ENCODE assay signal across 1 cellular context in genomic region chr10:28479927-28480326, GRCh38.
TF ChIP-seq lines count a peak whose summit lies in the region.

No MANE protein-coding gene starts in this region.

TF ChIP-seq in HEK293, 187 proteins besides CTCF, POLR2A, EP300 and RAD21 (continued from another document and continues in another):
- TF ChIP-seq ZNF561 (tag by site-specific recombination; IDR thresholded peaks at IDR 0.05; ENCODE audit: borderline replicate concordance) (no peak), ZNF24 (tag by site-specific recombination; IDR thresholded peaks at IDR 0.05) (no peak), ZNF311 (tag by site-specific recombination; IDR thresholded peaks at IDR 0.05; ENCODE audit: borderline replicate concordance) (no peak), ZNF747 (tag by site-specific recombination; IDR thresholded peaks at IDR 0.05) (no peak), ZBTB20 (tag by site-specific recombination; IDR thresholded peaks at IDR 0.05) (no peak), ZNF266 (tag by site-specific recombination; IDR thresholded peaks at IDR 0.05; ENCODE audit: low read depth) (0 out of 2 replicates have a peak, but pooled peaks have one; percentile 32), GFI1B (tag by site-specific recombination; IDR thresholded peaks at IDR 0.05) (no peak), ZBTB8A (tag by site-specific recombination; IDR thresholded peaks at IDR 0.05) (peak; percentile 38; the same call in 1 of the 2 replicates), ZBTB7A (tag by site-specific recombination; IDR thresholded peaks at IDR 0.05; ENCODE audit: low read depth) (no peak), ZNF792 (tag by site-specific recombination; IDR thresholded peaks at IDR 0.05) (no peak), SP2 (tag by site-specific recombination; IDR thresholded peaks at IDR 0.05) (no peak), ZNF548 (tag by site-specific recombination; IDR thresholded peaks at IDR 0.05) (no peak), ZFP3 (tag by site-specific recombination; IDR thresholded peaks at IDR 0.05; ENCODE audit: low read depth) (no peak), ZSCAN18 (tag by site-specific recombination; IDR thresholded peaks at IDR 0.05) (no peak), ZNF394 (tag by site-specific recombination; IDR thresholded peaks at IDR 0.05; ENCODE audit: borderline replicate concordance) (peak; percentile 67; the same call in 1 of the 2 replicates), HIC1 (tag by site-specific recombination; IDR thresholded peaks at IDR 0.05) (no peak), KLF9 (tag by site-specific recombination; IDR thresholded peaks at IDR 0.05; ENCODE audit: low read depth) (no peak), ZNF529 (tag by site-specific recombination; IDR thresholded peaks at IDR 0.05; ENCODE audit: insufficient replicate concordance) (no peak), ZNF530 (tag by site-specific recombination; IDR thresholded peaks at IDR 0.05; ENCODE audit: low read depth) (no peak), ZNF280D (tag by site-specific recombination; IDR thresholded peaks at IDR 0.05) (no peak), ZNF112 (tag by site-specific recombination; IDR thresholded peaks at IDR 0.05) (no peak), ZNF175 (tag by site-specific recombination; IDR thresholded peaks at IDR 0.05) (no peak), ZNF404 (tag by site-specific recombination; IDR thresholded peaks at IDR 0.05) (0 out of 2 replicates have a peak, but pooled peaks have one; percentile 39), ZNF140 (tag by site-specific recombination; IDR thresholded peaks at IDR 0.05) (peak; percentile 51; the same call in 1 of the 2 replicates), ZNF777 (tag by site-specific recombination; IDR thresholded peaks at IDR 0.05; ENCODE audit: borderline replicate concordance) (no peak), ZNF677 (tag by site-specific recombination; IDR thresholded peaks at IDR 0.05) (no peak), ZNF621 (tag by site-specific recombination; IDR thresholded peaks at IDR 0.05) (no peak), ZNF600 (tag by site-specific recombination; IDR thresholded peaks at IDR 0.05) (no peak)
- TF ChIP-seq, protein P1, sequence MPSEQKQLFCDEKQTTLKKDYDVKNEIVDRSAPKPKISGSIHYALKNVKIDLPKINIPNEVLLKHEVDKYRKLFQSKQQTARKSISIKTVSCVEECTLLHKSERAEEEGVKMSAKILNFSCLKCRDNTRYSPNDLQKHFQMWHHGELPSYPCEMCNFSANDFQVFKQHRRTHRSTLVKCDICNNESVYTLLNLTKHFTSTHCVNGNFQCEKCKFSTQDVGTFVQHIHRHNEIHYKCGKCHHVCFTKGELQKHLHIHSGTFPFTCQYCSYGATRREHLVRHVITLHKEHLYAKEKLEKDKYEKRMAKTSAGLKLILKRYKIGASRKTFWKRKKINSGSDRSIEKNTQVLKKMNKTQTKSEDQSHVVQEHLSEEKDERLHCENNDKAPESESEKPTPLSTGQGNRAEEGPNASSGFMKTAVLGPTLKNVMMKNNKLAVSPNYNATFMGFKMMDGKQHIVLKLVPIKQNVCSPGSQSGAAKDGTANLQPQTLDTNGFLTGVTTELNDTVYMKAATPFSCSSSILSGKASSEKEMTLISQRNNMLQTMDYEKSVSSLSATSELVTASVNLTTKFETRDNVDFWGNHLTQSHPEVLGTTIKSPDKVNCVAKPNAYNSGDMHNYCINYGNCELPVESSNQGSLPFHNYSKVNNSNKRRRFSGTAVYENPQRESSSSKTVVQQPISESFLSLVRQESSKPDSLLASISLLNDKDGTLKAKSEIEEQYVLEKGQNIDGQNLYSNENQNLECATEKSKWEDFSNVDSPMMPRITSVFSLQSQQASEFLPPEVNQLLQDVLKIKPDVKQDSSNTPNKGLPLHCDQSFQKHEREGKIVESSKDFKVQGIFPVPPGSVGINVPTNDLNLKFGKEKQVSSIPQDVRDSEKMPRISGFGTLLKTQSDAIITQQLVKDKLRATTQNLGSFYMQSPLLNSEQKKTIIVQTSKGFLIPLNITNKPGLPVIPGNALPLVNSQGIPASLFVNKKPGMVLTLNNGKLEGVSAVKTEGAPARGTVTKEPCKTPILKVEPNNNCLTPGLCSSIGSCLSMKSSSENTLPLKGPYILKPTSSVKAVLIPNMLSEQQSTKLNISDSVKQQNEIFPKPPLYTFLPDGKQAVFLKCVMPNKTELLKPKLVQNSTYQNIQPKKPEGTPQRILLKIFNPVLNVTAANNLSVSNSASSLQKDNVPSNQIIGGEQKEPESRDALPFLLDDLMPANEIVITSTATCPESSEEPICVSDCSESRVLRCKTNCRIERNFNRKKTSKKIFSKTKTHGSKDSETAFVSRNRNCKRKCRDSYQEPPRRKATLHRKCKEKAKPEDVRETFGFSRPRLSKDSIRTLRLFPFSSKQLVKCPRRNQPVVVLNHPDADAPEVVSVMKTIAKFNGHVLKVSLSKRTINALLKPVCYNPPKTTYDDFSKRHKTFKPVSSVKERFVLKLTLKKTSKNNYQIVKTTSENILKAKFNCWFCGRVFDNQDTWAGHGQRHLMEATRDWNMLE (tag by site-specific recombination; conservative IDR thresholded peaks at IDR 0.05; ENCODE audit: low read depth), result peak; percentile 65; the same call in 1 of the 2 replicates
- TF ChIP-seq, protein P2, sequence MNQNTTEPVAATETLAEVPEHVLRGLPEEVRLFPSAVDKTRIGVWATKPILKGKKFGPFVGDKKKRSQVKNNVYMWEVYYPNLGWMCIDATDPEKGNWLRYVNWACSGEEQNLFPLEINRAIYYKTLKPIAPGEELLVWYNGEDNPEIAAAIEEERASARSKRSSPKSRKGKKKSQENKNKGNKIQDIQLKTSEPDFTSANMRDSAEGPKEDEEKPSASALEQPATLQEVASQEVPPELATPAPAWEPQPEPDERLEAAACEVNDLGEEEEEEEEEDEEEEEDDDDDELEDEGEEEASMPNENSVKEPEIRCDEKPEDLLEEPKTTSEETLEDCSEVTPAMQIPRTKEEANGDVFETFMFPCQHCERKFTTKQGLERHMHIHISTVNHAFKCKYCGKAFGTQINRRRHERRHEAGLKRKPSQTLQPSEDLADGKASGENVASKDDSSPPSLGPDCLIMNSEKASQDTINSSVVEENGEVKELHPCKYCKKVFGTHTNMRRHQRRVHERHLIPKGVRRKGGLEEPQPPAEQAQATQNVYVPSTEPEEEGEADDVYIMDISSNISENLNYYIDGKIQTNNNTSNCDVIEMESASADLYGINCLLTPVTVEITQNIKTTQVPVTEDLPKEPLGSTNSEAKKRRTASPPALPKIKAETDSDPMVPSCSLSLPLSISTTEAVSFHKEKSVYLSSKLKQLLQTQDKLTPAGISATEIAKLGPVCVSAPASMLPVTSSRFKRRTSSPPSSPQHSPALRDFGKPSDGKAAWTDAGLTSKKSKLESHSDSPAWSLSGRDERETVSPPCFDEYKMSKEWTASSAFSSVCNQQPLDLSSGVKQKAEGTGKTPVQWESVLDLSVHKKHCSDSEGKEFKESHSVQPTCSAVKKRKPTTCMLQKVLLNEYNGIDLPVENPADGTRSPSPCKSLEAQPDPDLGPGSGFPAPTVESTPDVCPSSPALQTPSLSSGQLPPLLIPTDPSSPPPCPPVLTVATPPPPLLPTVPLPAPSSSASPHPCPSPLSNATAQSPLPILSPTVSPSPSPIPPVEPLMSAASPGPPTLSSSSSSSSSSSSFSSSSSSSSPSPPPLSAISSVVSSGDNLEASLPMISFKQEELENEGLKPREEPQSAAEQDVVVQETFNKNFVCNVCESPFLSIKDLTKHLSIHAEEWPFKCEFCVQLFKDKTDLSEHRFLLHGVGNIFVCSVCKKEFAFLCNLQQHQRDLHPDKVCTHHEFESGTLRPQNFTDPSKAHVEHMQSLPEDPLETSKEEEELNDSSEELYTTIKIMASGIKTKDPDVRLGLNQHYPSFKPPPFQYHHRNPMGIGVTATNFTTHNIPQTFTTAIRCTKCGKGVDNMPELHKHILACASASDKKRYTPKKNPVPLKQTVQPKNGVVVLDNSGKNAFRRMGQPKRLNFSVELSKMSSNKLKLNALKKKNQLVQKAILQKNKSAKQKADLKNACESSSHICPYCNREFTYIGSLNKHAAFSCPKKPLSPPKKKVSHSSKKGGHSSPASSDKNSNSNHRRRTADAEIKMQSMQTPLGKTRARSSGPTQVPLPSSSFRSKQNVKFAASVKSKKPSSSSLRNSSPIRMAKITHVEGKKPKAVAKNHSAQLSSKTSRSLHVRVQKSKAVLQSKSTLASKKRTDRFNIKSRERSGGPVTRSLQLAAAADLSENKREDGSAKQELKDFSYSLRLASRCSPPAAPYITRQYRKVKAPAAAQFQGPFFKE (tag by site-specific recombination; IDR thresholded peaks at IDR 0.05; ENCODE audit: borderline replicate concordance), result no peak
- TF ChIP-seq, protein P3, sequence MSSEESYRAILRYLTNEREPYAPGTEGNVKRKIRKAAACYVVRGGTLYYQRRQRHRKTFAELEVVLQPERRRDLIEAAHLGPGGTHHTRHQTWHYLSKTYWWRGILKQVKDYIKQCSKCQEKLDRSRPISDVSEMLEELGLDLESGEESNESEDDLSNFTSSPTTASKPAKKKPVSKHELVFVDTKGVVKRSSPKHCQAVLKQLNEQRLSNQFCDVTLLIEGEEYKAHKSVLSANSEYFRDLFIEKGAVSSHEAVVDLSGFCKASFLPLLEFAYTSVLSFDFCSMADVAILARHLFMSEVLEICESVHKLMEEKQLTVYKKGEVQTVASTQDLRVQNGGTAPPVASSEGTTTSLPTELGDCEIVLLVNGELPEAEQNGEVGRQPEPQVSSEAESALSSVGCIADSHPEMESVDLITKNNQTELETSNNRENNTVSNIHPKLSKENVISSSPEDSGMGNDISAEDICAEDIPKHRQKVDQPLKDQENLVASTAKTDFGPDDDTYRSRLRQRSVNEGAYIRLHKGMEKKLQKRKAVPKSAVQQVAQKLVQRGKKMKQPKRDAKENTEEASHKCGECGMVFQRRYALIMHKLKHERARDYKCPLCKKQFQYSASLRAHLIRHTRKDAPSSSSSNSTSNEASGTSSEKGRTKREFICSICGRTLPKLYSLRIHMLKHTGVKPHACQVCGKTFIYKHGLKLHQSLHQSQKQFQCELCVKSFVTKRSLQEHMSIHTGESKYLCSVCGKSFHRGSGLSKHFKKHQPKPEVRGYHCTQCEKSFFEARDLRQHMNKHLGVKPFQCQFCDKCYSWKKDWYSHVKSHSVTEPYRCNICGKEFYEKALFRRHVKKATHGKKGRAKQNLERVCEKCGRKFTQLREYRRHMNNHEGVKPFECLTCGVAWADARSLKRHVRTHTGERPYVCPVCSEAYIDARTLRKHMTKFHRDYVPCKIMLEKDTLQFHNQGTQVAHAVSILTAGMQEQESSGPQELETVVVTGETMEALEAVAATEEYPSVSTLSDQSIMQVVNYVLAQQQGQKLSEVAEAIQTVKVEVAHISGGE (tag by site-specific recombination; conservative IDR thresholded peaks at IDR 0.05; ENCODE audit: low read depth), result peak; percentile 60; the same call in 1 of the 2 replicates
- TF ChIP-seq, protein P4, sequence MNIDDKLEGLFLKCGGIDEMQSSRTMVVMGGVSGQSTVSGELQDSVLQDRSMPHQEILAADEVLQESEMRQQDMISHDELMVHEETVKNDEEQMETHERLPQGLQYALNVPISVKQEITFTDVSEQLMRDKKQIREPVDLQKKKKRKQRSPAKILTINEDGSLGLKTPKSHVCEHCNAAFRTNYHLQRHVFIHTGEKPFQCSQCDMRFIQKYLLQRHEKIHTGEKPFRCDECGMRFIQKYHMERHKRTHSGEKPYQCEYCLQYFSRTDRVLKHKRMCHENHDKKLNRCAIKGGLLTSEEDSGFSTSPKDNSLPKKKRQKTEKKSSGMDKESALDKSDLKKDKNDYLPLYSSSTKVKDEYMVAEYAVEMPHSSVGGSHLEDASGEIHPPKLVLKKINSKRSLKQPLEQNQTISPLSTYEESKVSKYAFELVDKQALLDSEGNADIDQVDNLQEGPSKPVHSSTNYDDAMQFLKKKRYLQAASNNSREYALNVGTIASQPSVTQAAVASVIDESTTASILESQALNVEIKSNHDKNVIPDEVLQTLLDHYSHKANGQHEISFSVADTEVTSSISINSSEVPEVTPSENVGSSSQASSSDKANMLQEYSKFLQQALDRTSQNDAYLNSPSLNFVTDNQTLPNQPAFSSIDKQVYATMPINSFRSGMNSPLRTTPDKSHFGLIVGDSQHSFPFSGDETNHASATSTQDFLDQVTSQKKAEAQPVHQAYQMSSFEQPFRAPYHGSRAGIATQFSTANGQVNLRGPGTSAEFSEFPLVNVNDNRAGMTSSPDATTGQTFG (tag by site-specific recombination; IDR thresholded peaks at IDR 0.05; ENCODE audit: borderline replicate concordance), result no peak
